ENCODE assay signal across 11 cellular contexts in the genomic region with DNA sequence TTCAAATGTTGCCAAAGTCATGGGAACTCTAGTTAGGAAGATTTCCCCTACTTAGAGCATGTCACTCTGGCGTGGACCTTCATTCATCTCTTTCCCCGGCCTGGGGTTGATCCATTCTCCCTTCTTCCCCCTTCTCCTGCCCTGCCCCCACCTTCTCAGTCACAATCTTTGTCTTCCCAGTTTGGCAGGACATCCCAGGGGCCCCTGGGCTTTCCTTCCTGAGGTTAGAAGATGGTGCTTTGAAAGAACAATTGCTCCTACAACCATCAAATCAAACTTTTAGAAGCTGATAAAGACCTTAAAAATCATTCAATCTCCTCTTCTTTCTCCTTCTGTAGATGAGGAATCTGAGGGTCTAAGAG.
DNase-seq lines count a peak whose midpoint lies in the region; ATAC-seq and TF ChIP-seq lines count a peak whose summit lies in the region.
"Had no signal": no experiment of that assay in that cellular context is flagged by ENCODE, and none has a peak within 500 bp of the region (broad histone marks: within the 10 kb centered on the region; RNA-seq: fewer than 3 reads in every experiment).

No MANE protein-coding gene starts in this region.

- no peak overlapping the region for H3K4me3 Mint-ChIP-seq in activated CD4-positive, alpha-beta memory T cell treated with anti-CD3 and anti-CD28 coated beads for 36 hours
- H3K4me3 Mint-ChIP-seq in stimulated activated naive B cell treated with anti-CD40 and anti-IgM and Interleukin-4, amounts not matched to agents 10 μg/mL and 1 μg/mL and 100 μg/mL, for 72 hours, result peak overlapping the region; percentile 33 to 69

- H3K9me2 ChIP-seq in SK-N-SH, result no peaks in the 10 kb centered on the region

- H3K4me1 ChIP-seq in SK-N-SH (ENCODE audit: control insufficient read depth in 1 of 2, insufficient read depth in 2 of 2, low read depth in 1 of 2, low read length in 1 of 2), result peaks cover 0 to 16% of the 10 kb centered on the region in 2 experiments; a peak in 3 of 4 replicates
- no peaks in the 10 kb centered on the region for H3K4me1 ChIP-seq in BE2C
- H3K4me1 ChIP-seq: HAP-1 had no signal

- H4K20me1 ChIP-seq in SK-N-SH (ENCODE audit: insufficient read depth), result peaks cover 83% of the 10 kb centered on the region

- peaks cover 42% of the 10 kb centered on the region for H3K36me3 Mint-ChIP-seq in activated CD4-positive, alpha-beta memory T cell treated with anti-CD3 and anti-CD28 coated beads for 36 hours
- H3K36me3 Mint-ChIP-seq in stimulated activated naive B cell treated with anti-CD40 and anti-IgM and Interleukin-4, amounts not matched to agents 10 μg/mL and 1 μg/mL and 100 μg/mL, for 72 hours, result peaks cover 52 to 61% of the 10 kb centered on the region in 2 donors

- H3K4me3 ChIP-seq in SK-N-SH (ENCODE audit: low read depth in 2 of 2, low read length in 1 of 2) (no peak overlapping the region), BE2C (ENCODE audit: low read depth, low read length) (no peak overlapping the region)
- H3K4me3 ChIP-seq: HAP-1 had no signal

- peak overlapping the region; percentile 37 to 52; a peak in 2 of 4 replicates for H3K27ac ChIP-seq in SK-N-SH (ENCODE audit: low read depth in 2 of 2, low read length in 1 of 2)
- H3K27ac ChIP-seq: HL-60 had no signal

- TF ChIP-seq RAD21 in SK-N-SH (IDR thresholded peaks at IDR 0.05; ENCODE audit: low read length), result no peak

- DNase-seq in SK-N-SH, result no peak
- DNase-seq in activated CD4-positive, alpha-beta memory T cell treated with anti-CD3 and anti-CD28 coated beads for 36 hours, result no peak
- DNase-seq in left lobe of liver (ENCODE audit: low spot score), result peak; percentile 23
- no peak for DNase-seq in stimulated activated naive B cell treated with anti-CD40 and anti-IgM and Interleukin-4, amounts not matched to agents 10 μg/mL and 1 μg/mL and 100 μg/mL, for 72 hours
- no peak for DNase-seq in BE2C
- no peak for DNase-seq in NCI-H82 treated with DMSO at 0.1 percent for 48 hours (lab: John Stamatoyannopoulos, UW; ENCODE audit: unreplicated experiment)
- DNase-seq in DMS153 (lab: John Stamatoyannopoulos, UW), result no peak
- DNase-seq: 8988T had no signal

- H3K4me1 Mint-ChIP-seq in activated CD4-positive, alpha-beta memory T cell treated with anti-CD3 and anti-CD28 coated beads for 36 hours (ENCODE audit: low read depth), result peaks cover 50% of the 10 kb centered on the region
- H3K4me1 Mint-ChIP-seq in stimulated activated naive B cell treated with anti-CD40 and anti-IgM and Interleukin-4, amounts not matched to agents 10 μg/mL and 1 μg/mL and 100 μg/mL, for 72 hours, result peaks cover 39 to 52% of the 10 kb centered on the region in 2 donors

- POLR2A ChIA-PET in SK-N-SH (lab: Yijun Ruan, JAX), result no interaction called here
- POLR2A ChIA-PET in activated CD4-positive, alpha-beta memory T cell treated with anti-CD3 and anti-CD28 coated beads for 36 hours (lab: Charles Lee), result interaction anchor here (0.5 to 1.3 kb wide), 3 partner anchors 17 to 201 kb away, joined by 3 to 5 read pairs (median 4); no protein-coding TSS in a partner anchor

- H3K9me3 ChIP-seq in SK-N-SH (no peaks in the 10 kb centered on the region), BE2C (no peaks in the 10 kb centered on the region)
- H3K9me3 ChIP-seq: HAP-1 had no signal

- ATAC-seq in SK-N-SH treated with all-trans-retinoic acid at 6 μM for 48 hours (no peak), left lobe of liver (no peak)
- no peak for ATAC-seq in stimulated activated naive B cell treated with anti-CD40 and anti-IgM and Interleukin-4, amounts not matched to agents 10 μg/mL and 1 μg/mL and 100 μg/mL, for 72 hours (replicated peaks)

- H3K36me3 ChIP-seq in SK-N-SH (replicated peaks in 1 of 2; ENCODE audit: control insufficient read depth in 1 of 2, insufficient read depth in 2 of 2, low read length in 1 of 2) (peaks cover 19 to 62% of the 10 kb centered on the region in 2 experiments), BE2C (no peaks in the 10 kb centered on the region)
- H3K36me3 ChIP-seq: HAP-1 had no signal

- no peaks in the 10 kb centered on the region for H3K27me3 Mint-ChIP-seq in activated CD4-positive, alpha-beta memory T cell treated with anti-CD3 and anti-CD28 coated beads for 36 hours
- no peaks in the 10 kb centered on the region for H3K27me3 Mint-ChIP-seq in stimulated activated naive B cell treated with anti-CD40 and anti-IgM and Interleukin-4, amounts not matched to agents 10 μg/mL and 1 μg/mL and 100 μg/mL, for 72 hours

- H3K27ac Mint-ChIP-seq in activated CD4-positive, alpha-beta memory T cell treated with anti-CD3 and anti-CD28 coated beads for 36 hours, result peak overlapping the region; percentile 66
- peak overlapping the region; percentile 83 for H3K27ac Mint-ChIP-seq in stimulated activated naive B cell treated with anti-CD40 and anti-IgM and Interleukin-4, amounts not matched to agents 10 μg/mL and 1 μg/mL and 100 μg/mL, for 72 hours

- 95% methylated on average over 2 of the region's 2 CpGs for WGBS in SK-N-SH (ENCODE audit: low lambda C conversion rate)

- no peak for TF ChIP-seq EP300 in SK-N-SH (IDR thresholded peaks at IDR 0.05; ENCODE audit: borderline replicate concordance in 1 of 2, low read depth in 1 of 2, low read length in 1 of 2)

- 0 out of 2 replicates have a peak overlapping the region, but pooled peaks have one; percentile 4 for H3K4me2 ChIP-seq in SK-N-SH

- no peak for TF ChIP-seq CTCF in SK-N-SH (IDR thresholded peaks at IDR 0.05)
- TF ChIP-seq CTCF in BE2C (IDR thresholded peaks at IDR 0.05; ENCODE audit: low read depth, low read length), result no peak

- CTCF ChIA-PET in SK-N-SH (lab: Yijun Ruan, JAX), result no interaction called here
- CTCF ChIA-PET in activated CD4-positive, alpha-beta memory T cell treated with anti-CD3 and anti-CD28 coated beads for 36 hours (lab: Charles Lee), result interaction anchor here (1.3 kb wide), 1 partner anchor 101 kb away, joined by 3 read pairs; no protein-coding TSS in a partner anchor

- no peaks in the 10 kb centered on the region for H3K9me3 Mint-ChIP-seq in activated CD4-positive, alpha-beta memory T cell treated with anti-CD3 and anti-CD28 coated beads for 36 hours
- H3K9me3 Mint-ChIP-seq in stimulated activated naive B cell treated with anti-CD40 and anti-IgM and Interleukin-4, amounts not matched to agents 10 μg/mL and 1 μg/mL and 100 μg/mL, for 72 hours, result no peaks in the 10 kb centered on the region

- peaks cover 15% of the 10 kb centered on the region for H3F3A ChIP-seq in SK-N-SH (replicated peaks; ENCODE audit: insufficient read depth)

- intact Hi-C loops in activated CD4-positive, alpha-beta memory T cell treated with anti-CD3 and anti-CD28 coated beads for 36 hours (cut with micrococcal nuclease), result loop anchor here (2.0 kb wide), 1 partner anchor 39 kb away; no protein-coding TSS in a partner anchor

- no peak overlapping the region for H3K9ac ChIP-seq in SK-N-SH

- H3K27me3 ChIP-seq in SK-N-SH (ENCODE audit: insufficient read depth), result no peaks in the 10 kb centered on the region
- H3K27me3 ChIP-seq in BE2C, result no peaks in the 10 kb centered on the region

- no peak overlapping the region for H2AFZ ChIP-seq in SK-N-SH (ENCODE audit: low read depth)

- H3K79me2 ChIP-seq in SK-N-SH (ENCODE audit: insufficient read depth), result peaks cover 86% of the 10 kb centered on the region

TF ChIP-seq in SK-N-SH, 30 proteins besides CTCF, POLR2A, EP300 and RAD21 (continues in another document):
- TF ChIP-seq TAF1 (IDR thresholded peaks at IDR 0.05; ENCODE audit: borderline replicate concordance, low read depth, low read length) (no peak), PBX3 (IDR thresholded peaks at IDR 0.05) (no peak), SMC3 (IDR thresholded peaks at IDR 0.05; ENCODE audit: low read depth, low read length) (no peak), CHD2 (IDR thresholded peaks at IDR 0.05; ENCODE audit: low read length, partially characterized antibody) (no peak)

TF ChIP-seq in SK-N-SH treated with all-trans-retinoic acid at 6 μM for 48 hours, 23 proteins besides CTCF, POLR2A, EP300 and RAD21 (continues in another document):
- TF ChIP-seq ZC3H10 (CRISPR knock-in tag; IDR thresholded peaks at IDR 0.05) (no peak), ZNF565 (CRISPR knock-in tag; conservative IDR thresholded peaks at IDR 0.05; ENCODE audit: low read depth) (no peak), PATZ1 (CRISPR knock-in tag; IDR thresholded peaks at IDR 0.05; ENCODE audit: borderline replicate concordance) (no peak), CSRNP3 (CRISPR knock-in tag; IDR thresholded peaks at IDR 0.05) (no peak), ZNF8 (CRISPR knock-in tag; IDR thresholded peaks at IDR 0.05) (no peak), GLIS3 (CRISPR knock-in tag; IDR thresholded peaks at IDR 0.05) (no peak), TOX (CRISPR knock-in tag; IDR thresholded peaks at IDR 0.05; ENCODE audit: borderline replicate concordance) (no peak), ARNTL (CRISPR knock-in tag; IDR thresholded peaks at IDR 0.05; ENCODE audit: borderline replicate concordance, low read depth) (no peak), TCF4 (CRISPR knock-in tag; IDR thresholded peaks at IDR 0.05; ENCODE audit: borderline replicate concordance) (no peak), CSDC2 (CRISPR knock-in tag; IDR thresholded peaks at IDR 0.05) (no peak), OSR1 (CRISPR knock-in tag; IDR thresholded peaks at IDR 0.05) (no peak)
